ENCODE assay signal across 14 cellular contexts in genomic region chr11:114479331-114479730, GRCh38. TPM values are rescaled to one million over a fixed set of nuclear protein-coding genes. Genes with fewer than 3 reads are reported as not detected.
DNase-seq lines count a peak whose midpoint lies in the region; ATAC-seq and TF ChIP-seq lines count a peak whose summit lies in the region.
"Had no signal": no experiment of that assay in that cellular context is flagged by ENCODE, and none has a peak within 500 bp of the region (broad histone marks: within the 10 kb centered on the region; RNA-seq: fewer than 3 reads in every experiment).

No MANE protein-coding gene starts in this region.

- no peaks in the 10 kb centered on the region for H3K9me2 ChIP-seq in GM23338 (ENCODE audit: insufficient read depth)

- CTCF ChIA-PET in naive thymus-derived CD4-positive, alpha-beta T cell (lab: Charles Lee) = no interaction called here

- peak overlapping the region; percentile 14 to 44 for H3K18ac ChIP-seq in mesenchymal stem cell (ENCODE audit: low read depth in 1 of 2, low read length in 2 of 2)

- H2AK5ac ChIP-seq in mesenchymal stem cell (ENCODE audit: low read length, severe bottlenecking) = no peak overlapping the region

- no peak overlapping the region; the same call in 2 of the 3 replicates for H3K4me3 Mint-ChIP-seq in GM23338
- H3K4me3 Mint-ChIP-seq in T-helper 2 cell treated with Interferon-gamma antibody and Interleukin-4, amounts not matched to agents 5 μg/mL and 100 μg/mL, for 36 hours = no peak overlapping the region
- H3K4me3 Mint-ChIP-seq in naive thymus-derived CD4-positive, alpha-beta T cell = no peak overlapping the region

- DNase-seq in GM23338 (ENCODE audit: low spot score) = no peak
- DNase-seq in NCI-H226 = peak; percentile 5
- peak; percentile 31 for DNase-seq in epithelial cell of esophagus (ENCODE audit: low read depth)
- DNase-seq in mesenchymal stem cell = peak; percentile 36
- DNase-seq in COLO668 (lab: John Stamatoyannopoulos, UW; ENCODE audit: unreplicated experiment) = no peak
- no peak for DNase-seq in T-helper 2 cell treated with Interferon-gamma antibody and Interleukin-4, amounts not matched to agents 5 μg/mL and 100 μg/mL, for 36 hours (ENCODE audit: low spot score)
- no peak for DNase-seq in naive thymus-derived CD4-positive, alpha-beta T cell
- DNase-seq: DMS153, NCI-H1436, NCI-H2081, NCI-H524 had no signal

- H4K91ac ChIP-seq in mesenchymal stem cell (ENCODE audit: low read length) = no peak overlapping the region

- no peak overlapping the region for H3K14ac ChIP-seq in mesenchymal stem cell (ENCODE audit: low read length in 2 of 2)

- H3K9ac ChIP-seq in mesenchymal stem cell (ENCODE audit: low read length) = no peak overlapping the region
- H3K9ac ChIP-seq: BLaER1 had no signal

- no peaks in the 10 kb centered on the region for H3K9me3 ChIP-seq in mesenchymal stem cell (ENCODE audit: control insufficient read depth, low read length)
- no peaks in the 10 kb centered on the region for H3K9me3 ChIP-seq in naive thymus-derived CD4-positive, alpha-beta T cell (ENCODE audit: control insufficient read depth in 2 of 3, low read length in 3 of 3)
- H3K9me3 ChIP-seq: BLaER1 had no signal

- POLR2A ChIA-PET in naive thymus-derived CD4-positive, alpha-beta T cell (lab: Charles Lee) = no interaction called here

- H3F3A ChIP-seq in GM23338 (replicated peaks; ENCODE audit: low read depth) = no peaks in the 10 kb centered on the region; the same call in 1 of the 2 replicates

- no peak for ATAC-seq in GM23338
- ATAC-seq in naive thymus-derived CD4-positive, alpha-beta T cell = no peak
- no peak for ATAC-seq in HG03469 (IDR thresholded peaks at IDR 0.05; ENCODE audit: unreplicated experiment)
- ATAC-seq: GM12878 had no signal

- H3K4me1 ChIP-seq in GM23338 (ENCODE audit: insufficient read depth) (peaks cover 68% of the 10 kb centered on the region), mesenchymal stem cell (ENCODE audit: control insufficient read depth, insufficient read depth, low read depth, low read length) (no peaks in the 10 kb centered on the region)
- H3K4me1 ChIP-seq in naive thymus-derived CD4-positive, alpha-beta T cell (ENCODE audit: control insufficient read depth in 2 of 2, insufficient read depth in 2 of 2, low read length in 2 of 2) = no peaks in the 10 kb centered on the region
- H3K4me1 ChIP-seq: BLaER1 had no signal

- H3K4ac ChIP-seq in mesenchymal stem cell (ENCODE audit: low read depth in 1 of 2, low read length in 2 of 2) = no peak overlapping the region

- H3K9me3 Mint-ChIP-seq in GM23338 = peaks cover 14% of the 10 kb centered on the region
- H3K9me3 Mint-ChIP-seq in T-helper 2 cell treated with Interferon-gamma antibody and Interleukin-4, amounts not matched to agents 5 μg/mL and 100 μg/mL, for 36 hours = no peaks in the 10 kb centered on the region
- H3K9me3 Mint-ChIP-seq in naive thymus-derived CD4-positive, alpha-beta T cell = no peaks in the 10 kb centered on the region

- H2BK5ac ChIP-seq in mesenchymal stem cell (ENCODE audit: low read depth, low read length, poor library complexity, severe bottlenecking) = no peak overlapping the region

- H3K79me2 ChIP-seq in GM23338 (replicated peaks; ENCODE audit: insufficient read depth) = no peaks in the 10 kb centered on the region

- no peaks in the 10 kb centered on the region for H3K79me1 ChIP-seq in mesenchymal stem cell (replicated peaks; ENCODE audit: low read length, poor library complexity, severe bottlenecking)

- H3K4me2 ChIP-seq in GM23338 = peak overlapping the region; percentile 57
- no peak overlapping the region for H3K4me2 ChIP-seq in mesenchymal stem cell (ENCODE audit: low read length, poor library complexity, severe bottlenecking)
- H3K4me2 ChIP-seq: BLaER1 had no signal

- H4K8ac ChIP-seq in mesenchymal stem cell (ENCODE audit: low read length) = peak overlapping the region; percentile 40

- H3K4me1 Mint-ChIP-seq in GM23338 = peaks cover 60% of the 10 kb centered on the region
- H3K4me1 Mint-ChIP-seq in T-helper 2 cell treated with Interferon-gamma antibody and Interleukin-4, amounts not matched to agents 5 μg/mL and 100 μg/mL, for 36 hours (ENCODE audit: low read depth) = no peaks in the 10 kb centered on the region
- no peaks in the 10 kb centered on the region for H3K4me1 Mint-ChIP-seq in naive thymus-derived CD4-positive, alpha-beta T cell

- H3K27me3 ChIP-seq in GM23338 (ENCODE audit: insufficient read depth) = no peaks in the 10 kb centered on the region
- no peaks in the 10 kb centered on the region for H3K27me3 ChIP-seq in mesenchymal stem cell (ENCODE audit: control insufficient read depth in 1 of 2, insufficient read depth in 1 of 2, low read length in 2 of 2)
- H3K27me3 ChIP-seq in naive thymus-derived CD4-positive, alpha-beta T cell (ENCODE audit: control insufficient read depth in 2 of 2, insufficient read depth in 2 of 2, low read length in 2 of 2) = no peaks in the 10 kb centered on the region
- H3K27me3 ChIP-seq: BLaER1 had no signal

- H3K36me3 Mint-ChIP-seq in GM23338 (ENCODE audit: low read depth) = peaks cover 20% of the 10 kb centered on the region
- no peaks in the 10 kb centered on the region for H3K36me3 Mint-ChIP-seq in T-helper 2 cell treated with Interferon-gamma antibody and Interleukin-4, amounts not matched to agents 5 μg/mL and 100 μg/mL, for 36 hours (ENCODE audit: low read depth)
- peaks cover 0 to 4% (median 4%) of the 10 kb centered on the region in 5 donors for H3K36me3 Mint-ChIP-seq in naive thymus-derived CD4-positive, alpha-beta T cell

- TF ChIP-seq CTCF in GM23338 (conservative IDR thresholded peaks at IDR 0.05; ENCODE audit: low read depth in 2 of 2) = no peak
- TF ChIP-seq CTCF in epithelial cell of esophagus (IDR thresholded peaks at IDR 0.05; ENCODE audit: insufficient read depth, low read depth, low read length, missing control alignments) = no peak

- peak overlapping the region; percentile 73 for H2BK120ac ChIP-seq in mesenchymal stem cell (ENCODE audit: low read depth, low read length)

- peak overlapping the region; percentile 87 for H3K27ac Mint-ChIP-seq in GM23338
- H3K27ac Mint-ChIP-seq in T-helper 2 cell treated with Interferon-gamma antibody and Interleukin-4, amounts not matched to agents 5 μg/mL and 100 μg/mL, for 36 hours = no peak overlapping the region
- H3K27ac Mint-ChIP-seq in naive thymus-derived CD4-positive, alpha-beta T cell = no peak overlapping the region

- no peak overlapping the region for H2BK12ac ChIP-seq in mesenchymal stem cell (ENCODE audit: low read length in 2 of 2)

- no peak overlapping the region for H2AFZ ChIP-seq in GM23338
- no peak overlapping the region for H2AFZ ChIP-seq in mesenchymal stem cell (ENCODE audit: low read depth, low read length)

- intact Hi-C loops in naive thymus-derived CD4-positive, alpha-beta T cell (cut with micrococcal nuclease) = no loop called here

- H2BK15ac ChIP-seq in mesenchymal stem cell (ENCODE audit: low read depth, poor library complexity, severe bottlenecking) = no peak overlapping the region

- H3K23ac ChIP-seq in mesenchymal stem cell (ENCODE audit: low read length in 2 of 2) = no peak overlapping the region

- H4K20me1 ChIP-seq in GM23338 (replicated peaks; ENCODE audit: insufficient read depth) = no peaks in the 10 kb centered on the region
- H4K20me1 ChIP-seq: BLaER1 had no signal

- WGBS in mesenchymal stem cell = 59% methylated on average over 1 of the region's 1 CpG

- H3K27ac ChIP-seq in GM23338 (ENCODE audit: low read depth) (peak overlapping the region; percentile 93), mesenchymal stem cell (ENCODE audit: low read length, poor library complexity, severe bottlenecking) (no peak overlapping the region)
- no peak overlapping the region for H3K27ac ChIP-seq in naive thymus-derived CD4-positive, alpha-beta T cell (ENCODE audit: low read depth, low read length)
- H3K27ac ChIP-seq: BLaER1 had no signal

- H3K36me3 ChIP-seq in GM23338 (ENCODE audit: insufficient read depth) = no peaks in the 10 kb centered on the region
- H3K36me3 ChIP-seq in mesenchymal stem cell (ENCODE audit: control insufficient read depth in 1 of 2, insufficient read depth in 2 of 2, low read depth in 1 of 2, low read length in 2 of 2) = no peaks in the 10 kb centered on the region
- H3K36me3 ChIP-seq in naive thymus-derived CD4-positive, alpha-beta T cell (ENCODE audit: control insufficient read depth in 2 of 3, insufficient read depth in 3 of 3, low read length in 3 of 3) = no peaks in the 10 kb centered on the region
- H3K36me3 ChIP-seq: BLaER1 had no signal

- peaks cover 4% of the 10 kb centered on the region for H3K27me3 Mint-ChIP-seq in GM23338 (ENCODE audit: insufficient read depth, low read depth, poor library complexity)
- no peaks in the 10 kb centered on the region for H3K27me3 Mint-ChIP-seq in T-helper 2 cell treated with Interferon-gamma antibody and Interleukin-4, amounts not matched to agents 5 μg/mL and 100 μg/mL, for 36 hours (ENCODE audit: low read depth)
- peaks cover 4 to 12% (median 4%) of the 10 kb centered on the region in 5 donors for H3K27me3 Mint-ChIP-seq in naive thymus-derived CD4-positive, alpha-beta T cell

- H3K4me3 ChIP-seq in GM23338 = peak overlapping the region; percentile 21; the same call in 1 of the 2 replicates
- no peak overlapping the region for H3K4me3 ChIP-seq in epithelial cell of esophagus (ENCODE audit: low read length)
- H3K4me3 ChIP-seq in mesenchymal stem cell (ENCODE audit: insufficient read depth in 1 of 2, low read depth in 1 of 2, low read length in 2 of 2) = no peak overlapping the region
- no peak overlapping the region for H3K4me3 ChIP-seq in naive thymus-derived CD4-positive, alpha-beta T cell (ENCODE audit: low read length)
- H3K4me3 ChIP-seq: BLaER1, GM12878 had no signal

TF ChIP-seq in GM23338, 12 proteins besides CTCF, POLR2A, EP300 and RAD21 (continues in another document):
- TF ChIP-seq STAT1 (IDR thresholded peaks at IDR 0.05; ENCODE audit: unreplicated experiment) (no peak), EZH2phosphoT487 (IDR thresholded peaks at IDR 0.05; ENCODE audit: unreplicated experiment) (no peak), CREB1 (CRISPR knock-in tag; IDR thresholded peaks at IDR 0.05; ENCODE audit: low read depth) (no peak), NANOG (IDR thresholded peaks at IDR 0.05; ENCODE audit: borderline replicate concordance) (no peak), EZH2 (IDR thresholded peaks at IDR 0.05; ENCODE audit: low read depth, unreplicated experiment) (no peak)

RNA-seq across cellular contexts. Expression of gene REXO2, which starts 40.1 kb away (rescaled TPM):
- 117 and 122 TPM in 2 replicates for total RNA-seq in GM23338 (2014; rRNA removed; shearing (Covaris generic))
- 237 and 245 TPM in 2 replicates for polyA plus RNA-seq in GM23338 (2016; fragmentation: Nextera tagmentation; extraction: Ambion mirVana)
- polyA plus RNA-seq in mesenchymal stem cell (2013, experiment 1 of 2) = 226 TPM
- 226 TPM for polyA plus RNA-seq in mesenchymal stem cell (2013, experiment 2 of 2)
- 100 to 1,000 TPM in 1 of 5 experiments, 10 to 100 TPM in 4; 33.8 to 105 (median 56.0) TPM for total RNA-seq in naive thymus-derived CD4-positive, alpha-beta T cell
- polyA plus RNA-seq in naive thymus-derived CD4-positive, alpha-beta T cell = 10 to 100 TPM; 54.2 to 64.0 TPM

Comparison
In these comparisons a context has a peak if more than half of its experiments do, and no peak if none do; other contexts are left out.
1. DNase-seq: peak in NCI-H226 (single experiment), epithelial cell of esophagus (single experiment) and mesenchymal stem cell (single experiment); none in GM23338 (single experiment), COLO668 (single experiment), T-helper 2 cell treated with Interferon-gamma antibody and Interleukin-4, amounts not matched to agents 5 μg/mL and 100 μg/mL, for 36 hours (single experiment) and naive thymus-derived CD4-positive, alpha-beta T cell (0 of 9).